ENCODE assay signal across 27 cellular contexts in genomic region chr17:34237458-34237857, GRCh38. TPM values are rescaled to one million over a fixed set of nuclear protein-coding genes. Genes with fewer than 3 reads are reported as not detected.
"Had no signal": no experiment of that assay in that cellular context is flagged by ENCODE, and none has a peak within 500 bp of the region (broad histone marks: within the 10 kb centered on the region; RNA-seq: fewer than 3 reads in every experiment).

No MANE protein-coding gene starts in this region.

- H3K9me3 ChIP-seq: MG63 had no signal

- H3K36me3 ChIP-seq: MG63 had no signal

- H3K27ac ChIP-seq: VCaP had no signal

- H3K4me1 Mint-ChIP-seq: activated CD4-positive, alpha-beta T cell treated with anti-CD3 and anti-CD28 coated beads, Interleukin-2, amount 10 ng/mL, durations not matched to agents 7 days and 5 days; activated naive CD4-positive, alpha-beta T cell treated with anti-CD3 and anti-CD28 coated beads, Interleukin-2, amount 10 ng/mL, durations not matched to agents 7 days and 5 days; activated naive CD8-positive, alpha-beta T cell treated with anti-CD3 and anti-CD28 coated beads for 36 hours had no signal

- H3K9me3 Mint-ChIP-seq: activated CD4-positive, alpha-beta memory T cell treated with anti-CD3 and anti-CD28 coated beads for 36 hours; activated CD4-positive, alpha-beta T cell treated with anti-CD3 and anti-CD28 coated beads, Interleukin-2, amount 10 ng/mL, durations not matched to agents 7 days and 5 days; activated naive CD4-positive, alpha-beta T cell treated with anti-CD3 and anti-CD28 coated beads, Interleukin-2, amount 10 ng/mL, durations not matched to agents 7 days and 5 days; activated naive CD8-positive, alpha-beta T cell treated with anti-CD3 and anti-CD28 coated beads for 36 hours; activated T-helper 2 cell treated with anti-CD3 and anti-CD28 coated beads, Interferon-gamma antibody, Interleukin-2, Interleukin-4, amounts not matched to agents 10 μg/mL and 5 μg/mL and 100 μg/mL, durations not matched to agents 14 hours and 24 hours and 36 hours had no signal

- H3K27me3 ChIP-seq: MG63 had no signal

- H3K27ac Mint-ChIP-seq: activated CD4-positive, alpha-beta memory T cell treated with anti-CD3 and anti-CD28 coated beads for 36 hours; activated CD4-positive, alpha-beta T cell treated with anti-CD3 and anti-CD28 coated beads, Interleukin-2, amount 10 ng/mL, durations not matched to agents 7 days and 5 days; activated naive CD4-positive, alpha-beta T cell treated with anti-CD3 and anti-CD28 coated beads, Interleukin-2, amount 10 ng/mL, durations not matched to agents 7 days and 5 days; activated naive CD8-positive, alpha-beta T cell treated with anti-CD3 and anti-CD28 coated beads for 36 hours; activated T-helper 2 cell treated with anti-CD3 and anti-CD28 coated beads, Interferon-gamma antibody, Interleukin-2, Interleukin-4, amounts not matched to agents 10 μg/mL and 5 μg/mL and 100 μg/mL, durations not matched to agents 14 hours and 24 hours and 36 hours had no signal

- H3K4me3 ChIP-seq: MG63 had no signal

- H3K4me3 Mint-ChIP-seq: activated CD4-positive, alpha-beta memory T cell treated with anti-CD3 and anti-CD28 coated beads for 36 hours; activated CD4-positive, alpha-beta T cell treated with anti-CD3 and anti-CD28 coated beads, Interleukin-2, amount 10 ng/mL, durations not matched to agents 7 days and 5 days; activated naive CD4-positive, alpha-beta T cell treated with anti-CD3 and anti-CD28 coated beads, Interleukin-2, amount 10 ng/mL, durations not matched to agents 7 days and 5 days; activated naive CD8-positive, alpha-beta T cell treated with anti-CD3 and anti-CD28 coated beads for 36 hours had no signal

- H3K36me3 Mint-ChIP-seq: activated CD4-positive, alpha-beta memory T cell treated with anti-CD3 and anti-CD28 coated beads for 36 hours; activated naive CD4-positive, alpha-beta T cell treated with anti-CD3 and anti-CD28 coated beads, Interleukin-2, amount 10 ng/mL, durations not matched to agents 7 days and 5 days; activated naive CD8-positive, alpha-beta T cell treated with anti-CD3 and anti-CD28 coated beads for 36 hours had no signal

- FAIRE-seq: bronchial epithelial cell, RCC 7860 had no signal

- DNase-seq: activated CD4-positive, alpha-beta memory T cell treated with anti-CD3 and anti-CD28 coated beads for 36 hours; activated CD4-positive, alpha-beta T cell treated with anti-CD3 and anti-CD28 coated beads, Interleukin-2, amount 10 ng/mL, durations not matched to agents 7 days and 5 days; activated CD4-positive, CD25-positive, alpha-beta regulatory T cell; activated CD8-positive, alpha-beta memory T cell treated with anti-CD3 and anti-CD28 coated beads for 24 hours; activated gamma-delta T cell treated with Interleukin-2 at 50 U/mL for 16 hours; activated naive CD4-positive, alpha-beta T cell treated with anti-CD3 and anti-CD28 coated beads, Interleukin-2, amount 10 ng/mL, durations not matched to agents 7 days and 5 days; activated naive CD8-positive, alpha-beta T cell treated with anti-CD3 and anti-CD28 coated beads for 36 hours; activated T-cell treated with anti-CD3 and anti-CD28 coated beads, Interleukin-2, amount 50 U/mL, for 48 hours; MG63; NCI-H1092 treated with DMSO at 0.1 percent for 48 hours; NCI-H1417 treated with DMSO at 0.1 percent for 48 hours; NCI-H1694; NCI-H2029; NCI-H2107; NCI-H2171 treated with DMSO at 0.1 percent for 48 hours; NCI-H345; NCI-H510A; NCI-H69; NK-92 treated with Interleukin-12 subunit alpha and Interleukin-12 subunit beta, amount 100 ng/mL, for 24 hours; OCI-M1; SIG-M5; T-helper 1 cell had no signal

RNA-seq across cellular contexts. Expression of gene CCL2, which starts 17.6 kb away (rescaled TPM):
- total RNA-seq: activated CD4-positive, alpha-beta memory T cell treated with anti-CD3 and anti-CD28 coated beads for 36 hours; activated CD4-positive, alpha-beta T cell treated with anti-CD3 and anti-CD28 coated beads, Interleukin-2, amount 10 ng/mL, durations not matched to agents 7 days and 5 days; activated naive CD8-positive, alpha-beta T cell treated with anti-CD3 and anti-CD28 coated beads for 36 hours; activated T-helper 2 cell treated with anti-CD3 and anti-CD28 coated beads, Interferon-gamma antibody, Interleukin-2, Interleukin-4, amounts not matched to agents 10 μg/mL and 5 μg/mL and 100 μg/mL, durations not matched to agents 14 hours and 24 hours and 36 hours; bronchial epithelial cell; T-helper 2 cell treated with Interferon-gamma antibody and Interleukin-4, amounts not matched to agents 100 ng/mL and 5 ng/mL, for 36 hours had no signal

RNA-seq across cellular contexts. Expression of gene CCL7, which starts 32.6 kb away (rescaled TPM):
- total RNA-seq: activated CD4-positive, alpha-beta memory T cell treated with anti-CD3 and anti-CD28 coated beads for 36 hours; activated CD4-positive, alpha-beta T cell treated with anti-CD3 and anti-CD28 coated beads, Interleukin-2, amount 10 ng/mL, durations not matched to agents 7 days and 5 days; activated naive CD8-positive, alpha-beta T cell treated with anti-CD3 and anti-CD28 coated beads for 36 hours; activated T-helper 2 cell treated with anti-CD3 and anti-CD28 coated beads, Interferon-gamma antibody, Interleukin-2, Interleukin-4, amounts not matched to agents 10 μg/mL and 5 μg/mL and 100 μg/mL, durations not matched to agents 14 hours and 24 hours and 36 hours; bronchial epithelial cell; T-helper 2 cell treated with Interferon-gamma antibody and Interleukin-4, amounts not matched to agents 100 ng/mL and 5 ng/mL, for 36 hours had no signal

RNA-seq across cellular contexts. Expression of gene CCL11, which starts 48.1 kb away (rescaled TPM):
- total RNA-seq: activated CD4-positive, alpha-beta memory T cell treated with anti-CD3 and anti-CD28 coated beads for 36 hours; activated CD4-positive, alpha-beta T cell treated with anti-CD3 and anti-CD28 coated beads, Interleukin-2, amount 10 ng/mL, durations not matched to agents 7 days and 5 days; activated naive CD8-positive, alpha-beta T cell treated with anti-CD3 and anti-CD28 coated beads for 36 hours; activated T-helper 2 cell treated with anti-CD3 and anti-CD28 coated beads, Interferon-gamma antibody, Interleukin-2, Interleukin-4, amounts not matched to agents 10 μg/mL and 5 μg/mL and 100 μg/mL, durations not matched to agents 14 hours and 24 hours and 36 hours; bronchial epithelial cell; T-helper 2 cell treated with Interferon-gamma antibody and Interleukin-4, amounts not matched to agents 100 ng/mL and 5 ng/mL, for 36 hours had no signal
